In the genomic region with DNA sequence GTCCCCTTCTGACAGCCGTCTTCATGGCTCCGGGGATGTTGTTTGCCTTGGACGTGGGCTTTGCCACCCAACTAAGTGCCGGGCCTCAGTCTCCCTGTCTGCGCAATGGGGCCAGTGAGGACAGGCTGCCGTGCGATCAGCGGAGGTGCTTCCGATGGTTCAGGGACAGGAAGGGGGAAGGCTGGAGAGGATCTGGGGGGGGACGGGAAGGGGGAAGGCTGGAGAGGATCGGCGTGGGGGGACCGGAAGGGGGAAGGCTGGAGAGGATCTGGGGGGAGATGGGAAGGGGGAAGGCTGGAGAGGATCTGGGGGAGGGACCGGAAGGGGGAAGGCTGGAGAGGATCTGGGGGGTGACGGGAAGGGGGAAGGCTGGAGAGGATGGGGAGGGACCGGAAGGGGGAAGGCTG, we compare ENCODE assay signal across 9 cellular contexts. TPM values are rescaled to one million over a fixed set of nuclear protein-coding genes. Genes with fewer than 3 reads are reported as not detected.
DNase-seq lines count a peak whose midpoint lies in the region; ATAC-seq and TF ChIP-seq lines count a peak whose summit lies in the region.
"Had no signal": no experiment of that assay in that cellular context is flagged by ENCODE, and none has a peak within 500 bp of the region (broad histone marks: within the 10 kb centered on the region; RNA-seq: fewer than 3 reads in every experiment).

No MANE protein-coding gene starts in this region.

- H3K4me3 ChIP-seq in AG04449 (ENCODE audit: low read depth, low read length) (peak overlapping the region; percentile 70), HFF-Myc (replicated peaks; ENCODE audit: low read depth, low read length) (peak overlapping the region; percentile 77), astrocyte of the spinal cord (ENCODE audit: low read depth, low read length) (peak overlapping the region; percentile 5), left lung (peak overlapping the region; percentile 25 to 57)

- POLR2A ChIA-PET in AG04449 (lab: Yijun Ruan, JAX) = no interaction called here

- H3K27ac ChIP-seq in left lung = peak overlapping the region in 1 of 2 donors; percentile 41

- H3K27me3 ChIP-seq in left lung = peaks cover 39 to 89% of the 10 kb centered on the region in 2 donors

- CTCF ChIA-PET in AG04449 (lab: Yijun Ruan, JAX) = interaction anchor here (1.1 to 6.6 kb wide), 4 partner anchors 47 to 1011 kb away, joined by 3 to 72 read pairs (median 3); no protein-coding TSS in a partner anchor

- ATAC-seq in left lung (no peak), HG02678 (IDR thresholded peaks at IDR 0.05; ENCODE audit: unreplicated experiment) (no peak)

- intact Hi-C loops in left lung (cut with DNase I) = no loop called here

- in situ Hi-C loops in astrocyte of the spinal cord (cut with HindIII; ENCODE audit: low sequenced_read_pairs) = no loop called here

- H3K9me3 ChIP-seq in left lung = no peaks in the 10 kb centered on the region

- H3K4me1 ChIP-seq in left lung = peaks cover 23 to 48% of the 10 kb centered on the region in 2 donors

- peak; percentile 58 for DNase-seq in AG04449 (ENCODE audit: low read depth, low spot score)
- peak; percentile 75 for DNase-seq in HFF-Myc (ENCODE audit: extremely low read depth, low read depth)
- no peak for DNase-seq in astrocyte of the spinal cord (ENCODE audit: low read depth, low spot score)
- DNase-seq in left lung = no peak
- no peak for DNase-seq in activated CD4-positive, alpha-beta T cell treated with anti-CD3 and anti-CD28 coated beads for 1 hour
- no peak for DNase-seq in NCI-H446 (lab: John Stamatoyannopoulos, UW)
- no peak for DNase-seq in activated gamma-delta T cell treated with Interleukin-2 at 50 U/mL for 16 hours
- DNase-seq: activated naive CD8-positive, alpha-beta T cell treated with anti-CD3 and anti-CD28 coated beads, Interleukin-2, amount 10 ng/mL, durations not matched to agents 7 days and 5 days had no signal

- TF ChIP-seq CTCF in AG04449 (IDR thresholded peaks at IDR 0.05; ENCODE audit: insufficient read depth, low read length, missing control alignments) (no peak), HFF-Myc (IDR thresholded peaks at IDR 0.05; ENCODE audit: low read depth, low read length, missing control alignments) (no peak), astrocyte of the spinal cord (IDR thresholded peaks at IDR 0.05; ENCODE audit: low read depth, low read length) (no peak), left lung (IDR thresholded peaks at IDR 0.05) (no peak)

- no peaks in the 10 kb centered on the region for H3K36me3 ChIP-seq in left lung

RNA-seq across cellular contexts. Expression of a gene that starts 3.4 kb away (rescaled TPM):
- 1 to 10 TPM; 2.7 to 5.2 TPM for total RNA-seq in left lung

Comparison
In these comparisons a context has a peak if more than half of its experiments do, and no peak if none do; other contexts are left out.
1. DNase-seq: peak in AG04449 (single experiment) and HFF-Myc (single experiment); none in astrocyte of the spinal cord (single experiment), left lung (0 of 2), activated CD4-positive, alpha-beta T cell treated with anti-CD3 and anti-CD28 coated beads for 1 hour (single experiment), NCI-H446 (0 of 2) and activated gamma-delta T cell treated with Interleukin-2 at 50 U/mL for 16 hours (single experiment).
2. H3K4me3 ChIP-seq: peak in every context shown above with its lines; median percentile 77 in HFF-Myc; 70 in AG04449; 41 in left lung; 5 in astrocyte of the spinal cord.